ENCODE assay signal across 8 cellular contexts in the genomic region with DNA sequence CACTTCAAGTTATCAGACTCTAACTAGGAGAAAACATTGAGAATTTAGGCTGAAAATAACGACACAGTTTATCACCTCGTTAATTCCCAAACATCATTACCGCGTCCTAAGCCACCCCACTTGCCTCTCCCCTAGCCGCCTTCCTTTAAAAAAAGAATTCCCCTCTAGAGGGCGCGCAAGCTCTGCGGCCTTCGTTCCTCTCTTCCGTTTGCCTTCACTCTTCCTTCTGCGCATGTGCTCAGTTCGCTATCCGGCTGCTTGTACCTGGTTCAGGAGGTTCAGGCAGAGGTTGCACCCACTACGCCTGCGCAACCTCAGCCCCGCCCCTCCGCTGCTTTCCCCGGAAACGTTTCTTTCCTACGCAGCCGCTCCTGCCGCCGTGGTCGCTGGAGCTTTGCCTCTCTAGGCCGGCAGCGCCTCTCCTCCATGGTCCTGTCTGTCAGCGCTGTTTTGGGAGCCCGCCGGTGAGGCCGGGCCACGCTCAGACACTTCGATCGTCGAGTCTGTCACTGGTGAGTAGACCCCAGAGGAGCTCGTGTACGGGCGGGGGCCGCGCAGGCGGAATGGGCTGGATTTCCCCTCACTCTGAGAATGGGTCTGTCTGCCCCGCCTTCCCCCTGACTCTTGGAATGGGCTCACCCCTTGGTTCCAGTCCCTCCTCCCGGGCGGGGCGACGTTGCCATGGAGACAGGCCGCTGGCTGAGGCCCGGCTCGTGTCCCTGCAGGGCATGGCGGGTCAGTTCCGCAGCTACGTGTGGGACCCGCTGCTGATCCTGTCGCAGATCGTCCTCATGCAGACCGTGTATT. TPM values are rescaled to one million over a fixed set of nuclear protein-coding genes. Genes with fewer than 3 reads are reported as not detected.
A peak's percentile ranks its signal among the peaks of the same experiment; 100 is the strongest.
DNase-seq lines count a peak whose midpoint lies in the region; ATAC-seq and TF ChIP-seq lines count a peak whose summit lies in the region.

SYS1 (plus strand) TSS at position 353 of the 807 bp plus-strand sequence; CDS start at position 729, 376 bp downstream.

- H3K4me3 Mint-ChIP-seq in activated naive CD4-positive, alpha-beta T cell treated with anti-CD3 and anti-CD28 coated beads, Interleukin-2, amount 50 U/mL, for 24 hours: peak within 1 kb of the TSS; percentile 95

- H3K36me3 Mint-ChIP-seq in activated naive CD4-positive, alpha-beta T cell treated with anti-CD3 and anti-CD28 coated beads, Interleukin-2, amount 50 U/mL, for 24 hours: no peaks in the 10 kb centered on the region

- H3K4me1 ChIP-seq in suprapubic skin: peaks cover 47% of the 10 kb centered on the region

- H3K4me1 Mint-ChIP-seq in activated naive CD4-positive, alpha-beta T cell treated with anti-CD3 and anti-CD28 coated beads, Interleukin-2, amount 50 U/mL, for 24 hours: peaks cover 43% of the 10 kb centered on the region

- peak; percentile 82 for TF ChIP-seq POLR2A in GM10847 (IDR thresholded peaks at IDR 0.05; ENCODE audit: extremely low read depth, insufficient read length)
- peak; percentile 90 to 94 for TF ChIP-seq POLR2A in suprapubic skin (IDR thresholded peaks at IDR 0.05)

- peak within 1 kb of the TSS; percentile 82 for H3K4me3 ChIP-seq in suprapubic skin

- peak within 1 kb of the TSS; percentile 95 for H3K27ac ChIP-seq in suprapubic skin

- H3K36me3 ChIP-seq in suprapubic skin: peaks cover 25% of the 10 kb centered on the region

- WGBS in suprapubic skin: 0% methylated on average over 39 of the region's 55 CpGs

- no peaks in the 10 kb centered on the region for H3K9me3 Mint-ChIP-seq in activated naive CD4-positive, alpha-beta T cell treated with anti-CD3 and anti-CD28 coated beads, Interleukin-2, amount 50 U/mL, for 24 hours

- peak within 1 kb of the TSS; percentile 94 for H3K27ac Mint-ChIP-seq in activated naive CD4-positive, alpha-beta T cell treated with anti-CD3 and anti-CD28 coated beads, Interleukin-2, amount 50 U/mL, for 24 hours

- no peaks in the 10 kb centered on the region for H3K9me3 ChIP-seq in suprapubic skin

- no peaks in the 10 kb centered on the region for H3K27me3 Mint-ChIP-seq in activated naive CD4-positive, alpha-beta T cell treated with anti-CD3 and anti-CD28 coated beads, Interleukin-2, amount 50 U/mL, for 24 hours

- peak; percentile 86 to 97 for TF ChIP-seq CTCF in suprapubic skin (IDR thresholded peaks at IDR 0.05)

- H3K27me3 ChIP-seq in suprapubic skin: no peaks in the 10 kb centered on the region

- DNase-seq in NCI-H1092 (lab: John Stamatoyannopoulos, UW) (peak; percentile 99), globus pallidus (ENCODE audit: low spot score) (peak; percentile 98), nucleus accumbens (lab: John Stamatoyannopoulos, UW) (peak; percentile 85 to 100 (median 97)), suprapubic skin (ENCODE audit: low spot score in 2 of 2) (peak; percentile 99 to 100)

- ATAC-seq in HG02610 (IDR thresholded peaks at IDR 0.05; ENCODE audit: unreplicated experiment): peak; percentile 75
- peak; percentile 93 for ATAC-seq in SK-N-SH treated with all-trans-retinoic acid at 6 μM for 48 hours

- no peak for TF ChIP-seq EP300 in suprapubic skin (IDR thresholded peaks at IDR 0.05)

TF ChIP-seq in SK-N-SH treated with all-trans-retinoic acid at 6 μM for 48 hours, 23 proteins besides CTCF, POLR2A, EP300 and RAD21:
- no peak for TF ChIP-seq RARB (CRISPR knock-in tag; IDR thresholded peaks at IDR 0.05)
- TF ChIP-seq ZFP3 (CRISPR knock-in tag; IDR thresholded peaks at IDR 0.05): peak; percentile 88

RNA-seq across cellular contexts. Expression of gene SYS1, which starts in this region (rescaled TPM):
- total RNA-seq in suprapubic skin: 10 to 100 TPM; 30.9 to 49.5 (median 38.7) TPM

Comparison
In these comparisons a context has a peak if more than half of its experiments do, and no peak if none do; other contexts are left out.
1. Peak in every context shown above with its lines: DNase-seq, ATAC-seq, H3K4me3 ChIP-seq and H3K27ac ChIP-seq.